7 cellular contexts compared by ENCODE assay signal in the genomic region with DNA sequence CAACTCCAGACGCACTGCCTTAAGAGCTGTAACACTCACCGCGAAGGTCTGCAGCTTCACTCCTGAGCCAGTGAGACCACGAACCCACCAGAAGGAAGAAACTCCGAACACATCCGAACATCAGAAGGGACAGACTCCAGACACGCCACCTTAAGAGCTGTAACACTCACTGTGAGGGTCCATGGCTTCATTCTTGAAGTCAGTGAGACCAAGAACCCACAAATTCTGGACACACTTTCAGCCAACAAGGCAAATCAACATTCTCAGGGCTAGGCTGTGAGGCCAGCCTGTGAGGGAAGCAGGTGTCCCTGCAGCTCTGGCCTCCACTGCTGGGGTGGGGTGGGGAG.
A peak's percentile ranks its signal among the peaks of the same experiment; 100 is the strongest.
DNase-seq lines count a peak whose midpoint lies in the region; ATAC-seq and TF ChIP-seq lines count a peak whose summit lies in the region.
"Not testable (repeated sequence)": the region's sequence is repeated elsewhere in the genome, so short reads cannot be mapped to it uniquely, and the experiment has no call there.

No MANE protein-coding gene starts in this region.

- not testable (repeated sequence) for H3K4me3 ChIP-seq in GM23338; esophagus muscularis mucosa; hepatocyte; skeletal muscle tissue (ENCODE audit: low read length in 3 of 3); vagina

- H3K9me3 ChIP-seq in esophagus muscularis mucosa; hepatocyte (ENCODE audit: low read depth); skeletal muscle tissue (ENCODE audit: control insufficient read depth in 3 of 3, low read length in 3 of 3); vagina: not testable (repeated sequence)

- H3K27me3 ChIP-seq in GM23338 (ENCODE audit: insufficient read depth); hepatocyte; skeletal muscle tissue (ENCODE audit: control insufficient read depth in 3 of 3, insufficient read depth in 3 of 3, low read length in 3 of 3); vagina: not testable (repeated sequence)
- peaks cover 0 to 19% (median 0%) of the 10 kb centered on the region in 4 donors for H3K27me3 ChIP-seq in esophagus muscularis mucosa

- H3K27ac Mint-ChIP-seq in GM23338 (peak overlapping the region; percentile 83), WTC11 (peak overlapping the region; percentile 86), nephron progenitor cell (peak overlapping the region; percentile 93)

- not testable (repeated sequence) for H4K20me1 ChIP-seq in GM23338 (replicated peaks; ENCODE audit: insufficient read depth); hepatocyte (ENCODE audit: insufficient read depth, poor library complexity, severe bottlenecking)

- H3K9me3 Mint-ChIP-seq in GM23338 (peaks cover 11% of the 10 kb centered on the region), WTC11 (peaks cover 14% of the 10 kb centered on the region)
- not testable (repeated sequence) for H3K9me3 Mint-ChIP-seq in nephron progenitor cell

- TF ChIP-seq POLR2A in esophagus muscularis mucosa (IDR thresholded peaks at IDR 0.05; ENCODE audit: low read depth); vagina (IDR thresholded peaks at IDR 0.05): not testable (repeated sequence)

- not testable (repeated sequence) for H3K9me2 ChIP-seq in GM23338 (ENCODE audit: insufficient read depth); hepatocyte (replicated peaks; ENCODE audit: insufficient read depth)

- not testable (repeated sequence) for DNase-seq in GM23338 (ENCODE audit: low spot score); WTC11 (ENCODE audit: low spot score); esophagus muscularis mucosa (ENCODE audit: extremely low spot score); hepatocyte (ENCODE audit: low spot score); nephron progenitor cell; vagina (ENCODE audit: extremely low spot score in 2 of 2)

- H3K27ac ChIP-seq in GM23338 (ENCODE audit: low read depth); hepatocyte: not testable (repeated sequence)
- H3K27ac ChIP-seq in esophagus muscularis mucosa (replicated peaks in 1 of 4) (peak overlapping the region in 3 of 4 donors; percentile 1 to 36 (median 14)), skeletal muscle tissue (ENCODE audit: low read depth, low read length) (peak overlapping the region; percentile 30), vagina (peak overlapping the region; percentile 44)

- not testable (repeated sequence) for TF ChIP-seq CTCF in GM23338 (conservative IDR thresholded peaks at IDR 0.05; ENCODE audit: low read depth in 2 of 2); WTC11 (IDR thresholded peaks at IDR 0.05); esophagus muscularis mucosa (IDR thresholded peaks at IDR 0.05); hepatocyte (IDR thresholded peaks at IDR 0.05; ENCODE audit: poor library complexity); nephron progenitor cell (IDR thresholded peaks at IDR 0.05); vagina (IDR thresholded peaks at IDR 0.05)

- H3K9ac ChIP-seq in skeletal muscle tissue (ENCODE audit: low read depth in 1 of 3, low read length in 3 of 3), result not testable (repeated sequence)

- CTCF ChIA-PET in WTC11 (lab: Charles Lee), result interaction anchor here (0.9 to 3.0 kb wide), 8 partner anchors 17 to 226 kb away, joined by 3 to 22 read pairs (median 7); no protein-coding TSS in a partner anchor

- WGBS in esophagus muscularis mucosa, result 53% methylated on average over 2 of the region's 7 CpGs
- WGBS in hepatocyte (ENCODE audit: low lambda C conversion rate, missing lambda C conversion rate), result 71% methylated on average over 5 of the region's 7 CpGs

- H3F3A ChIP-seq in GM23338 (replicated peaks; ENCODE audit: low read depth), result not testable (repeated sequence)

- POLR2A ChIA-PET in WTC11 (lab: Charles Lee), result not testable (repeated sequence)

- H3K4me1 Mint-ChIP-seq in GM23338 (peaks cover 31% of the 10 kb centered on the region), WTC11 (peaks cover 29% of the 10 kb centered on the region), nephron progenitor cell (peaks cover 52% of the 10 kb centered on the region)

- H3K4me3 Mint-ChIP-seq in GM23338 (peak overlapping the region; percentile 42; the same call in 1 of the 3 replicates), nephron progenitor cell (peak overlapping the region; percentile 66)
- not testable (repeated sequence) for H3K4me3 Mint-ChIP-seq in WTC11

- ATAC-seq in GM23338, WTC11: not testable (repeated sequence)

- H3K27me3 Mint-ChIP-seq in GM23338 (ENCODE audit: insufficient read depth, low read depth, poor library complexity), result peaks cover 16% of the 10 kb centered on the region
- not testable (repeated sequence) for H3K27me3 Mint-ChIP-seq in WTC11 (ENCODE audit: low read depth); nephron progenitor cell (ENCODE audit: low read depth, poor library complexity)

- H3K4me2 ChIP-seq in GM23338 (peak overlapping the region; percentile 28; the same call in 1 of the 2 replicates), hepatocyte (peak overlapping the region; percentile 68)

- H3K4me1 ChIP-seq in GM23338 (ENCODE audit: insufficient read depth), result peaks cover 13% of the 10 kb centered on the region; the same call in 1 of the 2 replicates
- peaks cover 0 to 25% (median 18%) of the 10 kb centered on the region in 4 donors for H3K4me1 ChIP-seq in esophagus muscularis mucosa
- peaks cover 15% of the 10 kb centered on the region for H3K4me1 ChIP-seq in hepatocyte (ENCODE audit: insufficient read depth)
- not testable (repeated sequence) for H3K4me1 ChIP-seq in skeletal muscle tissue (ENCODE audit: control insufficient read depth in 3 of 3, insufficient read depth in 3 of 3, low read length in 3 of 3)
- H3K4me1 ChIP-seq in vagina, result peaks cover 16% of the 10 kb centered on the region

- H3K36me3 Mint-ChIP-seq in GM23338 (ENCODE audit: low read depth); WTC11; nephron progenitor cell (ENCODE audit: low read depth): not testable (repeated sequence)

- intact Hi-C loops in esophagus muscularis mucosa (cut with DNase I); vagina (cut with DNase I): not testable (repeated sequence)

- H3K36me3 ChIP-seq in GM23338 (ENCODE audit: insufficient read depth); esophagus muscularis mucosa; hepatocyte (replicated peaks; ENCODE audit: insufficient read depth, low read depth); skeletal muscle tissue (ENCODE audit: control insufficient read depth in 3 of 3, insufficient read depth in 3 of 3, low read length in 3 of 3); vagina: not testable (repeated sequence)

- not testable (repeated sequence) for H3K79me2 ChIP-seq in GM23338 (replicated peaks; ENCODE audit: insufficient read depth); hepatocyte

- not testable (repeated sequence) for H2AFZ ChIP-seq in GM23338, hepatocyte

- not testable (repeated sequence) for TF ChIP-seq EP300 in esophagus muscularis mucosa (IDR thresholded peaks at IDR 0.05)
